In genomic region chr6:16345449-16346330, GRCh38 we compare ENCODE assay signal across 8 cellular contexts.
DNase-seq lines count a peak whose midpoint lies in the region; TF ChIP-seq lines count a peak whose summit lies in the region.

No MANE protein-coding gene starts in this region.

- no peaks in the 10 kb centered on the region for H3K27me3 Mint-ChIP-seq in activated CD4-positive, alpha-beta T cell treated with anti-CD3 and anti-CD28 coated beads, Interleukin-2, amount 10 ng/mL, durations not matched to agents 7 days and 5 days
- no peaks in the 10 kb centered on the region for H3K27me3 Mint-ChIP-seq in activated CD4-positive, alpha-beta memory T cell treated with anti-CD3 and anti-CD28 coated beads for 36 hours
- no peaks in the 10 kb centered on the region for H3K27me3 Mint-ChIP-seq in activated CD4-positive, alpha-beta T cell treated with anti-CD3 and anti-CD28 coated beads, Interleukin-2, amount 10 ng/mL, durations not matched to agents 24 days and 14 days

- H3K27ac ChIP-seq in suprapubic skin = peak overlapping the region; percentile 37

- H3K4me1 Mint-ChIP-seq in activated CD4-positive, alpha-beta T cell treated with anti-CD3 and anti-CD28 coated beads, Interleukin-2, amount 10 ng/mL, durations not matched to agents 7 days and 5 days = peaks cover 1% of the 10 kb centered on the region
- H3K4me1 Mint-ChIP-seq in activated CD4-positive, alpha-beta memory T cell treated with anti-CD3 and anti-CD28 coated beads for 36 hours (ENCODE audit: low read depth) = peaks cover 15% of the 10 kb centered on the region
- peaks cover 9% of the 10 kb centered on the region for H3K4me1 Mint-ChIP-seq in activated CD4-positive, alpha-beta T cell treated with anti-CD3 and anti-CD28 coated beads, Interleukin-2, amount 10 ng/mL, durations not matched to agents 24 days and 14 days

- H3K36me3 Mint-ChIP-seq in activated CD4-positive, alpha-beta T cell treated with anti-CD3 and anti-CD28 coated beads, Interleukin-2, amount 10 ng/mL, durations not matched to agents 7 days and 5 days (ENCODE audit: low read depth) = peaks cover 1% of the 10 kb centered on the region
- peaks cover 4% of the 10 kb centered on the region for H3K36me3 Mint-ChIP-seq in activated CD4-positive, alpha-beta memory T cell treated with anti-CD3 and anti-CD28 coated beads for 36 hours
- H3K36me3 Mint-ChIP-seq in activated CD4-positive, alpha-beta T cell treated with anti-CD3 and anti-CD28 coated beads, Interleukin-2, amount 10 ng/mL, durations not matched to agents 24 days and 14 days (ENCODE audit: low read depth) = peaks cover 3% of the 10 kb centered on the region

- intact Hi-C loops in activated CD4-positive, alpha-beta memory T cell treated with anti-CD3 and anti-CD28 coated beads for 36 hours (cut with micrococcal nuclease) = no loop called here
- intact Hi-C loops in activated CD4-positive, alpha-beta T cell treated with anti-CD3 and anti-CD28 coated beads, Interleukin-2, amount 10 ng/mL, durations not matched to agents 24 days and 14 days (cut with micrococcal nuclease) = no loop called here

- H3K4me1 ChIP-seq in suprapubic skin = peaks cover 16% of the 10 kb centered on the region

- H3K9me3 ChIP-seq in suprapubic skin = no peaks in the 10 kb centered on the region

- no peaks in the 10 kb centered on the region for H3K36me3 ChIP-seq in suprapubic skin

- no peak for TF ChIP-seq CTCF in suprapubic skin (IDR thresholded peaks at IDR 0.05)

- H3K4me3 ChIP-seq in suprapubic skin = no peak overlapping the region

- WGBS in suprapubic skin = 44% methylated on average over 16 of the region's 16 CpGs

- H3K27me3 ChIP-seq in suprapubic skin = no peaks in the 10 kb centered on the region

- H3K9me3 Mint-ChIP-seq in activated CD4-positive, alpha-beta T cell treated with anti-CD3 and anti-CD28 coated beads, Interleukin-2, amount 10 ng/mL, durations not matched to agents 7 days and 5 days = no peaks in the 10 kb centered on the region
- H3K9me3 Mint-ChIP-seq in activated CD4-positive, alpha-beta memory T cell treated with anti-CD3 and anti-CD28 coated beads for 36 hours = no peaks in the 10 kb centered on the region
- no peaks in the 10 kb centered on the region for H3K9me3 Mint-ChIP-seq in activated CD4-positive, alpha-beta T cell treated with anti-CD3 and anti-CD28 coated beads, Interleukin-2, amount 10 ng/mL, durations not matched to agents 24 days and 14 days

- no peak overlapping the region for H3K4me3 Mint-ChIP-seq in activated CD4-positive, alpha-beta T cell treated with anti-CD3 and anti-CD28 coated beads, Interleukin-2, amount 10 ng/mL, durations not matched to agents 7 days and 5 days
- H3K4me3 Mint-ChIP-seq in activated CD4-positive, alpha-beta memory T cell treated with anti-CD3 and anti-CD28 coated beads for 36 hours = no peak overlapping the region
- no peak overlapping the region for H3K4me3 Mint-ChIP-seq in activated CD4-positive, alpha-beta T cell treated with anti-CD3 and anti-CD28 coated beads, Interleukin-2, amount 10 ng/mL, durations not matched to agents 24 days and 14 days

- POLR2A ChIA-PET in activated CD4-positive, alpha-beta T cell treated with anti-CD3 and anti-CD28 coated beads, Interleukin-2, amount 10 ng/mL, durations not matched to agents 7 days and 5 days (lab: Charles Lee) = no interaction called here
- POLR2A ChIA-PET in activated CD4-positive, alpha-beta memory T cell treated with anti-CD3 and anti-CD28 coated beads for 36 hours (lab: Charles Lee) = no interaction called here

- TF ChIP-seq POLR2A in suprapubic skin (IDR thresholded peaks at IDR 0.05) = no peak

- CTCF ChIA-PET in activated CD4-positive, alpha-beta T cell treated with anti-CD3 and anti-CD28 coated beads, Interleukin-2, amount 10 ng/mL, durations not matched to agents 7 days and 5 days (lab: Charles Lee) = interaction anchor here (2.0 kb wide), 1 partner anchor 14 kb away, joined by 5 read pairs; no protein-coding TSS in a partner anchor
- CTCF ChIA-PET in activated CD4-positive, alpha-beta memory T cell treated with anti-CD3 and anti-CD28 coated beads for 36 hours (lab: Charles Lee) = interaction anchor here (1.4 kb wide), 1 partner anchor 14 kb away, joined by 4 read pairs; no protein-coding TSS in a partner anchor

- TF ChIP-seq EP300 in suprapubic skin (IDR thresholded peaks at IDR 0.05) = no peak

- no peak overlapping the region for H3K27ac Mint-ChIP-seq in activated CD4-positive, alpha-beta T cell treated with anti-CD3 and anti-CD28 coated beads, Interleukin-2, amount 10 ng/mL, durations not matched to agents 7 days and 5 days
- no peak overlapping the region for H3K27ac Mint-ChIP-seq in activated CD4-positive, alpha-beta memory T cell treated with anti-CD3 and anti-CD28 coated beads for 36 hours
- no peak overlapping the region for H3K27ac Mint-ChIP-seq in activated CD4-positive, alpha-beta T cell treated with anti-CD3 and anti-CD28 coated beads, Interleukin-2, amount 10 ng/mL, durations not matched to agents 24 days and 14 days

- DNase-seq in NCI-H1092 (lab: John Stamatoyannopoulos, UW) = peak; percentile 2
- DNase-seq in NCI-H1092 treated with DMSO at 0.1 percent for 48 hours (lab: John Stamatoyannopoulos, UW) = no peak
- DNase-seq in SK-N-DZ (ENCODE audit: low spot score) = peak; percentile 82
- DNase-seq in glomerular endothelial cell (ENCODE audit: extremely low read depth, low read depth, low spot score) = peak; percentile 51
- DNase-seq in suprapubic skin (ENCODE audit: low spot score in 2 of 2) = peak in 1 of 2 donors; percentile 79
- no peak for DNase-seq in activated CD4-positive, alpha-beta T cell treated with anti-CD3 and anti-CD28 coated beads, Interleukin-2, amount 10 ng/mL, durations not matched to agents 7 days and 5 days
- no peak for DNase-seq in activated CD4-positive, alpha-beta memory T cell treated with anti-CD3 and anti-CD28 coated beads for 36 hours
- DNase-seq in activated CD4-positive, alpha-beta T cell treated with anti-CD3 and anti-CD28 coated beads, Interleukin-2, amount 10 ng/mL, durations not matched to agents 24 days and 14 days = no peak

Comparison
In these comparisons a context has a peak if more than half of its experiments do, and no peak if none do; other contexts are left out.
1. DNase-seq: peak in NCI-H1092 (single experiment), SK-N-DZ (single experiment) and glomerular endothelial cell (single experiment); none in NCI-H1092 treated with DMSO at 0.1 percent for 48 hours (single experiment), activated CD4-positive, alpha-beta T cell treated with anti-CD3 and anti-CD28 coated beads, Interleukin-2, amount 10 ng/mL, durations not matched to agents 7 days and 5 days (single experiment), activated CD4-positive, alpha-beta memory T cell treated with anti-CD3 and anti-CD28 coated beads for 36 hours (single experiment) and activated CD4-positive, alpha-beta T cell treated with anti-CD3 and anti-CD28 coated beads, Interleukin-2, amount 10 ng/mL, durations not matched to agents 24 days and 14 days (single experiment).